In the genomic region with DNA sequence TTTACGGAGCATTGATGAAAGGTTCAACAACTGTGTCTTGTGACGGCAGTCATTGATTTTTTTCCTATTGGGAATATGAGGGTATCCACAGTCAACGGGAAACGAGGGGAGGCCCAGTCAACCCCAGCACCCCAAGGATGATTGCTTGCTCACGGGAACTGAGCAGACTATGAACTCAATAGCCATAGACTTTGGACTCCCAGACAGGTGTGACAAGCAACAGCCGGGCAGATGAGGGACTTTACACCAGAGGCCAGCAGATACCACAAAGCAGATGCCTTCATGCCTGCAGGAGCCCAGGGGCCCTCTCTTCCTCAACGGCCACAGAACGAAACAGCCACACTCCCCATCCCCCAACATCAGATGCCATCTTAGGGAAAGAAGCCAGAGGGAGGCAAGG, we compare ENCODE assay signal across 15 cellular contexts.
DNase-seq lines count a peak whose midpoint lies in the region; ATAC-seq and TF ChIP-seq lines count a peak whose summit lies in the region.
"Had no signal": no experiment of that assay in that cellular context is flagged by ENCODE, and none has a peak within 500 bp of the region (broad histone marks: within the 10 kb centered on the region; RNA-seq: fewer than 3 reads in every experiment).

No MANE protein-coding gene starts in this region.

- intact Hi-C loops in head of caudate nucleus (cut with DNase I): no loop called here

- no peak overlapping the region for H3K4me2 ChIP-seq in fibroblast of lung (ENCODE audit: extremely low read depth, insufficient read depth, low read length)

- peaks cover 4% of the 10 kb centered on the region for H3K27me3 Mint-ChIP-seq in stimulated activated naive CD8-positive, alpha-beta T cell treated with anti-CD3 and anti-CD28 coated beads, Interleukin-15, Interleukin-2, amounts not matched to agents 100 ng/mL and 50 ng/mL, for 24 hours
- peaks cover 25% of the 10 kb centered on the region for H3K27me3 Mint-ChIP-seq in stimulated activated naive CD8-positive, alpha-beta T cell treated with anti-CD3 and anti-CD28 coated beads, Interleukin-15, amount 100 ng/mL, for 72 hours

- no peak for ATAC-seq in stimulated activated naive CD8-positive, alpha-beta T cell treated with anti-CD3 and anti-CD28 coated beads, Interleukin-15, amount 100 ng/mL, for 72 hours
- ATAC-seq in HG03196 (IDR thresholded peaks at IDR 0.05; ENCODE audit: unreplicated experiment): no peak

- peaks cover 12% of the 10 kb centered on the region for H3K4me1 Mint-ChIP-seq in stimulated activated naive CD8-positive, alpha-beta T cell treated with anti-CD3 and anti-CD28 coated beads, Interleukin-15, Interleukin-2, amounts not matched to agents 100 ng/mL and 50 ng/mL, for 24 hours (ENCODE audit: low read depth)
- H3K4me1 Mint-ChIP-seq in stimulated activated naive CD8-positive, alpha-beta T cell treated with anti-CD3 and anti-CD28 coated beads, Interleukin-15, amount 100 ng/mL, for 72 hours: peaks cover 8% of the 10 kb centered on the region
- H3K4me1 Mint-ChIP-seq: immature natural killer cell had no signal

- no peaks in the 10 kb centered on the region for H3K9me3 ChIP-seq in fibroblast of lung (ENCODE audit: control insufficient read depth, insufficient read depth, low read depth, low read length)

- H3K4me1 ChIP-seq in fibroblast of lung (ENCODE audit: control insufficient read depth, extremely low read depth, insufficient read depth, low read length): peaks cover 2% of the 10 kb centered on the region

- no peaks in the 10 kb centered on the region for H3K9me3 Mint-ChIP-seq in stimulated activated naive CD8-positive, alpha-beta T cell treated with anti-CD3 and anti-CD28 coated beads, Interleukin-15, Interleukin-2, amounts not matched to agents 100 ng/mL and 50 ng/mL, for 24 hours
- no peaks in the 10 kb centered on the region for H3K9me3 Mint-ChIP-seq in stimulated activated naive CD8-positive, alpha-beta T cell treated with anti-CD3 and anti-CD28 coated beads, Interleukin-15, amount 100 ng/mL, for 72 hours
- H3K9me3 Mint-ChIP-seq: immature natural killer cell, neural crest cell had no signal

- H3K4me3 Mint-ChIP-seq in stimulated activated naive CD8-positive, alpha-beta T cell treated with anti-CD3 and anti-CD28 coated beads, Interleukin-15, Interleukin-2, amounts not matched to agents 100 ng/mL and 50 ng/mL, for 24 hours: no peak overlapping the region
- no peak overlapping the region for H3K4me3 Mint-ChIP-seq in stimulated activated naive CD8-positive, alpha-beta T cell treated with anti-CD3 and anti-CD28 coated beads, Interleukin-15, amount 100 ng/mL, for 72 hours
- H3K4me3 Mint-ChIP-seq: activated CD8-positive, alpha-beta memory T cell treated with anti-CD3 and anti-CD28 coated beads, Interleukin-2, amount 10 ng/mL, durations not matched to agents 7 days and 5 days; immature natural killer cell; neural crest cell; T-helper 2 cell treated with Interferon-gamma antibody and Interleukin-4, amounts not matched to agents 5 μg/mL and 100 μg/mL, for 36 hours had no signal

- no peak for TF ChIP-seq CTCF in fibroblast of lung (conservative IDR thresholded peaks at IDR 0.05 in 1 of 2, IDR thresholded peaks at IDR 0.05 in 1 of 2; ENCODE audit: low read depth in 1 of 2, low read length in 2 of 2)

- no peak overlapping the region for H2AFZ ChIP-seq in fibroblast of lung (ENCODE audit: low read length)

- H3K36me3 ChIP-seq in fibroblast of lung (ENCODE audit: control insufficient read depth, insufficient read depth, low read length): no peaks in the 10 kb centered on the region

- no peaks in the 10 kb centered on the region for H3K79me2 ChIP-seq in fibroblast of lung (ENCODE audit: control insufficient read depth, insufficient read depth, low read length)

- peak overlapping the region; percentile 55 for H3K27ac ChIP-seq in fibroblast of lung (ENCODE audit: insufficient read depth, low read length)

- peak overlapping the region; percentile 5 for H3K27ac Mint-ChIP-seq in stimulated activated naive CD8-positive, alpha-beta T cell treated with anti-CD3 and anti-CD28 coated beads, Interleukin-15, Interleukin-2, amounts not matched to agents 100 ng/mL and 50 ng/mL, for 24 hours
- no peak overlapping the region for H3K27ac Mint-ChIP-seq in stimulated activated naive CD8-positive, alpha-beta T cell treated with anti-CD3 and anti-CD28 coated beads, Interleukin-15, amount 100 ng/mL, for 72 hours
- H3K27ac Mint-ChIP-seq: activated CD8-positive, alpha-beta memory T cell treated with anti-CD3 and anti-CD28 coated beads, Interleukin-2, amount 10 ng/mL, durations not matched to agents 7 days and 5 days; immature natural killer cell had no signal

- H3K27me3 ChIP-seq in fibroblast of lung (ENCODE audit: control insufficient read depth, insufficient read depth, low read length): no peaks in the 10 kb centered on the region

- H3K4me3 ChIP-seq in fibroblast of lung (replicated peaks in 1 of 4; ENCODE audit: control extremely low read depth in 1 of 4, insufficient read depth in 1 of 4, low read depth in 3 of 4, low read length in 4 of 4): no peak overlapping the region

- H3K9ac ChIP-seq in fibroblast of lung (ENCODE audit: insufficient read depth, low read length): no peak overlapping the region

- no peak for DNase-seq in stimulated activated naive CD8-positive, alpha-beta T cell treated with anti-CD3 and anti-CD28 coated beads, Interleukin-15, amount 100 ng/mL, for 72 hours
- DNase-seq in LoVo (ENCODE audit: low spot score): peak; percentile 50
- no peak for DNase-seq in fibroblast of lung (ENCODE audit: low read depth in 2 of 2)
- no peak for DNase-seq in head of caudate nucleus
- no peak for DNase-seq in NCI-H2227 (lab: John Stamatoyannopoulos, UW; ENCODE audit: unreplicated experiment)
- no peak for DNase-seq in RKO (ENCODE audit: low spot score)
- DNase-seq: activated CD8-positive, alpha-beta memory T cell treated with anti-CD3 and anti-CD28 coated beads, Interleukin-2, amount 10 ng/mL, durations not matched to agents 7 days and 5 days; cortex of kidney; immature natural killer cell; NCI-H1092; NK-92 treated with Interleukin-12 subunit alpha and Interleukin-12 subunit beta, amount 100 ng/mL, for 24 hours had no signal

- H3K36me3 Mint-ChIP-seq in stimulated activated naive CD8-positive, alpha-beta T cell treated with anti-CD3 and anti-CD28 coated beads, Interleukin-15, Interleukin-2, amounts not matched to agents 100 ng/mL and 50 ng/mL, for 24 hours (ENCODE audit: low read depth): no peaks in the 10 kb centered on the region
- H3K36me3 Mint-ChIP-seq: activated CD8-positive, alpha-beta memory T cell treated with anti-CD3 and anti-CD28 coated beads, Interleukin-2, amount 10 ng/mL, durations not matched to agents 7 days and 5 days; immature natural killer cell had no signal

- no peaks in the 10 kb centered on the region for H4K20me1 ChIP-seq in fibroblast of lung (ENCODE audit: control insufficient read depth, extremely low read depth, insufficient read depth, low read length)
